Comparison of ENCODE assay signal across 19 cellular contexts in the genomic region with DNA sequence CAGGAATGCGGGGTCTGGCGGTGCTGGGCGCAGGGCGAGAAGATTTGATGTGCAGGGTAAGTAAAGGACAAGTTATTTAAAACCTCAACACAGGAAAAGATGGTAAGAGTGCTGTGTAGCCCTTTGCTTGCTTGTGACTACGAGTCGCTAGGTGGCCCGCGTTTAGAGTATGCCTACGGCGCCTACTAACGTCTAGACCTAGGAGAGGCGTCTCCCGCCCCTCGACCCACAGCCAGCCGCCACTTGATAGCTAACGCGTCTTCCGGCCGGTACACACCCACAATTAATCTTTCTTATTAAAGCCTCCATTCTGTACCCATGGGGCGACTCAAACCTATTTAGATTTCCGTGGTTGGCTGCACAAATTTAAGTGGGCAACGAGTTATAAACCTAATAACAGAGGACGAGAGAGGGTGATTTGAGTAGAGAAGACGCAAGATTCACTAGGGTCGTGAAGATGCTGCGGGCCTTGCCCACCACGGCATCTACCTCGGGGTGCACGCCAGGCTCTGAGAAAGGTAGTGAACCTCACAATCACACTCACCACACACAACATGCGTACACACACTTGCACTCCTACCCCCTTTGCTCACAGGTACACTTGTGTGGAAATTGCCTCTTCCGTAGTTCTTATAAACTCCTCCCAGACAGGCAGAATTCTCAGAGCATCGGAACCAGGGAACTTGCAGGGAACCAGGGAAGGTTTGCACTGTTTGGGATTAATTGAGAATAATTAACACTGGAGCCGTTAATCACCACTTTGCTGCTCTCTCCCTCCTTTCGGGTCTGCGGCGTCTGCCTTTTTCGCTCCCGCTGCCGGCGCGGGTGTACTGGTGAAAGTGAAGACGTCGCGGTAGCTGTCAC. TPM values are rescaled to one million over a fixed set of nuclear protein-coding genes. Genes with fewer than 3 reads are reported as not detected.
DNase-seq lines count a peak whose midpoint lies in the region; ATAC-seq, FAIRE-seq and TF ChIP-seq lines count a peak whose summit lies in the region.
"Had no signal": no experiment of that assay in that cellular context is flagged by ENCODE, and none has a peak within 500 bp of the region (broad histone marks: within the 10 kb centered on the region; RNA-seq: fewer than 3 reads in every experiment).

No MANE protein-coding gene starts in this region.

- H3K56ac ChIP-seq in H9 (ENCODE audit: insufficient read length, low read depth, low read length), result no peak overlapping the region

- H3K4me2 ChIP-seq in H9 (ENCODE audit: insufficient read depth, insufficient read length, low read length) (peak overlapping the region; percentile 97), GM12878 (ENCODE audit: control insufficient read depth, insufficient read depth) (no peak overlapping the region)
- H3K4me2 ChIP-seq: smooth muscle cell had no signal

- no CpG with 5 or more reads among the region's 44 CpGs for WGBS in H9 (ENCODE audit: extremely low coverage, insufficient read length, low lambda C conversion rate)
- WGBS in GM12878 (ENCODE audit: insufficient coverage, insufficient replicate concordance, low lambda C conversion rate, missing lambda C conversion rate), result 12% methylated on average over 44 of the region's 44 CpGs
- WGBS in psoas muscle, 3 donors, result 11 to 15% (median 13%) methylated on average over 44 of the region's 44 CpGs

- peaks cover 2% of the 10 kb centered on the region for H3K36me3 Mint-ChIP-seq in CD4-positive, alpha-beta T cell (ENCODE audit: low read depth)
- peaks cover 0 to 35% (median 34%) of the 10 kb centered on the region in 3 experiments; a peak in 4 of 7 replicates for H3K36me3 Mint-ChIP-seq in H9 (ENCODE audit: insufficient read depth in 1 of 3, low read depth in 3 of 3)
- H3K36me3 Mint-ChIP-seq: mesothelial cell of epicardium had no signal

- no TSS peak for BruUV-seq in GM12878 (replicated peaks; lab: Mats Ljungman, UMichigan)

- peaks cover 23% of the 10 kb centered on the region for H3K4me1 ChIP-seq in H9 (ENCODE audit: insufficient read depth, low read length)
- H3K4me1 ChIP-seq in GM12878 (ENCODE audit: control insufficient read depth, insufficient read depth, low read length), result no peaks in the 10 kb centered on the region
- H3K4me1 ChIP-seq in colonic mucosa, result peaks cover 3% of the 10 kb centered on the region
- H3K4me1 ChIP-seq in psoas muscle, result peaks cover 11% of the 10 kb centered on the region

- peaks cover 98% of the 10 kb centered on the region for H3K27me3 ChIP-seq in CD4-positive, alpha-beta T cell (ENCODE audit: control insufficient read depth, insufficient read depth, low read length)
- H3K27me3 ChIP-seq in H9 (ENCODE audit: insufficient read depth, low read length), result peaks cover 9% of the 10 kb centered on the region; the same call in 1 of the 2 replicates
- H3K27me3 ChIP-seq in GM12878 (replicated peaks in 1 of 2; ENCODE audit: control insufficient read depth in 2 of 2, insufficient read depth in 2 of 2, low read length in 1 of 2), result peaks cover 10 to 32% of the 10 kb centered on the region in 2 experiments
- peaks cover 96% of the 10 kb centered on the region for H3K27me3 ChIP-seq in colonic mucosa
- peaks cover 17 to 100% (median 54%) of the 10 kb centered on the region in 3 donors for H3K27me3 ChIP-seq in psoas muscle (ENCODE audit: insufficient read depth in 3 of 3, low read length in 2 of 3)

- peaks cover 18% of the 10 kb centered on the region for H3K9me3 Mint-ChIP-seq in CD4-positive, alpha-beta T cell
- no peaks in the 10 kb centered on the region; a peak in 1 of 5 replicates for H3K9me3 Mint-ChIP-seq in H9
- H3K9me3 Mint-ChIP-seq: mesothelial cell of epicardium had no signal

- H3K36me3 ChIP-seq in GM12878 (ENCODE audit: control insufficient read depth in 2 of 2, insufficient read depth in 2 of 2, low read length in 1 of 2) (no peaks in the 10 kb centered on the region), colonic mucosa (no peaks in the 10 kb centered on the region), psoas muscle (ENCODE audit: insufficient read depth in 1 of 2, low read depth in 1 of 2) (no peaks in the 10 kb centered on the region)
- H3K36me3 ChIP-seq: gastroesophageal sphincter had no signal

- H3K9ac ChIP-seq in H9 (ENCODE audit: extremely low read depth, insufficient read length, low read length) (no peak overlapping the region), GM12878 (ENCODE audit: control insufficient read depth, insufficient read depth, low read length) (no peak overlapping the region), colonic mucosa (ENCODE audit: low read depth in 2 of 2, low read length in 2 of 2) (no peak overlapping the region)

- H2BK5ac ChIP-seq in H9 (ENCODE audit: insufficient read length, low read length), result no peak overlapping the region

- no peak for DNase-seq in CD4-positive, alpha-beta T cell
- DNase-seq in H9 (no peak), GM12878 (ENCODE audit: low read depth, low spot score) (no peak), medulla oblongata (ENCODE audit: extremely low spot score) (peak; percentile 48), NCI-H748 treated with DMSO at 0.1 percent for 48 hours (lab: John Stamatoyannopoulos, UW) (no peak), colonic mucosa (no peak), psoas muscle (no peak), NCI-H345 (lab: John Stamatoyannopoulos, UW) (no peak)
- DNase-seq: AML-193; DMS153; islet precursor cell; NCI-H2081 treated with DMSO at 0.1 percent for 48 hours; RPMI8226; stimulated activated naive CD4-positive, alpha-beta T cell treated with Interleukin-2 at 50 U/mL for 16 hours had no signal

- TF ChIP-seq POLR2A in GM12878 (IDR thresholded peaks at IDR 0.05; ENCODE audit: low read depth, low read length), result no peak

- H3K27ac ChIP-seq in CD4-positive, alpha-beta T cell (ENCODE audit: low read depth, low read length), result no peak overlapping the region
- no peak overlapping the region for H3K27ac ChIP-seq in H9 (ENCODE audit: insufficient read length, low read depth, low read length)
- no peak overlapping the region for H3K27ac ChIP-seq in GM12878 (ENCODE audit: control insufficient read depth, insufficient read depth)
- no peak overlapping the region for H3K27ac ChIP-seq in colonic mucosa
- no peak overlapping the region for H3K27ac ChIP-seq in psoas muscle
- H3K27ac ChIP-seq: gastroesophageal sphincter had no signal

- no peak overlapping the region for H3K4ac ChIP-seq in H9 (ENCODE audit: low read depth, low read length)

- POLR2A ChIA-PET in CD4-positive, alpha-beta T cell (lab: Charles Lee), result no interaction called here
- POLR2A ChIA-PET in GM12878 (lab: Charles Lee), result no interaction called here

- H3K23ac ChIP-seq in H9 (ENCODE audit: insufficient read length, low read depth, low read length), result no peak overlapping the region

- no peak for ATAC-seq in CD4-positive, alpha-beta T cell (ENCODE audit: poor library complexity)
- ATAC-seq in GM12878, result no peak
- no peak for ATAC-seq in psoas muscle
- ATAC-seq: gastroesophageal sphincter, HCT116 had no signal

- H3K79me2 ChIP-seq in H9 (ENCODE audit: insufficient read depth, low read length) (peaks cover 4% of the 10 kb centered on the region; the same call in 1 of the 2 replicates), GM12878 (ENCODE audit: control insufficient read depth, insufficient read depth, low read length) (no peaks in the 10 kb centered on the region)

- H3T11ph ChIP-seq in H9 (ENCODE audit: low read length), result no peak overlapping the region

- no peak overlapping the region for H3K27ac Mint-ChIP-seq in CD4-positive, alpha-beta T cell
- peak overlapping the region in 2 of 3 experiments; percentile 32 to 34; a peak in 1 of 7 replicates for H3K27ac Mint-ChIP-seq in H9
- H3K27ac Mint-ChIP-seq: mesothelial cell of epicardium had no signal

- H4K20me1 ChIP-seq in H9 (ENCODE audit: control insufficient read depth, insufficient read depth, insufficient read length), result no peaks in the 10 kb centered on the region
- no peaks in the 10 kb centered on the region; the same call in 1 of the 2 replicates for H4K20me1 ChIP-seq in GM12878 (ENCODE audit: control insufficient read depth, insufficient read depth)

- no peak overlapping the region for H2BK12ac ChIP-seq in H9 (ENCODE audit: insufficient read length, low read depth, low read length)

- peaks cover 26% of the 10 kb centered on the region for H3K4me1 Mint-ChIP-seq in CD4-positive, alpha-beta T cell (ENCODE audit: low read depth)
- H3K4me1 Mint-ChIP-seq in H9, result peaks cover 79 to 89% of the 10 kb centered on the region in 2 experiments

- no peak for TF ChIP-seq RAD21 in GM12878 (IDR thresholded peaks at IDR 0.05; ENCODE audit: insufficient read depth, low read depth, low read length)

- H3K4me3 Mint-ChIP-seq in CD4-positive, alpha-beta T cell, result peak overlapping the region; percentile 45
- peak overlapping the region in 1 of 2 experiments; percentile 63; a peak in 4 of 5 replicates for H3K4me3 Mint-ChIP-seq in H9
- H3K4me3 Mint-ChIP-seq: mesothelial cell of epicardium had no signal

- H3K18ac ChIP-seq in H9 (ENCODE audit: insufficient read length, low read depth, low read length), result no peak overlapping the region

- no peak overlapping the region for H2BK15ac ChIP-seq in H9 (ENCODE audit: low read depth, low read length)

- H3K9me3 ChIP-seq in CD4-positive, alpha-beta T cell (ENCODE audit: control insufficient read depth, low read length), result peaks cover 32% of the 10 kb centered on the region
- H3K9me3 ChIP-seq in H9 (ENCODE audit: control insufficient read depth, low read depth, low read length), result no peaks in the 10 kb centered on the region
- H3K9me3 ChIP-seq in GM12878 (replicated peaks; ENCODE audit: control insufficient read depth, insufficient read depth, low read length), result no peaks in the 10 kb centered on the region; the same call in 2 of the 3 replicates
- H3K9me3 ChIP-seq in colonic mucosa, result no peaks in the 10 kb centered on the region
- no peaks in the 10 kb centered on the region for H3K9me3 ChIP-seq in psoas muscle

- no peak for FAIRE-seq in GM12878 (lab: Jason Lieb, UNC)

- H3K27me3 Mint-ChIP-seq in CD4-positive, alpha-beta T cell, result peaks cover 100% of the 10 kb centered on the region
- peaks cover 2% of the 10 kb centered on the region for H3K27me3 Mint-ChIP-seq in H9 (ENCODE audit: low read depth)

- RAD21 ChIA-PET in GM12878 (lab: Charles Lee; ENCODE audit: unreplicated experiment), result no interaction called here

- no peaks in the 10 kb centered on the region for H3K79me1 ChIP-seq in H9 (ENCODE audit: insufficient read depth, low read depth, low read length, poor library complexity, severe bottlenecking)

- no peak for TF ChIP-seq EP300 in GM12878 (IDR thresholded peaks at IDR 0.05; ENCODE audit: borderline replicate concordance in 1 of 2, control insufficient read depth in 1 of 2, low read depth in 2 of 2, low read length in 2 of 2)

- H2BK20ac ChIP-seq in H9 (ENCODE audit: low read depth, low read length, poor library complexity, severe bottlenecking), result no peak overlapping the region

- H3K23me2 ChIP-seq in H9 (ENCODE audit: insufficient read length, low read depth, low read length, poor library complexity, severe bottlenecking), result peaks cover 32% of the 10 kb centered on the region

- intact Hi-C loops in CD4-positive, alpha-beta T cell (cut with DNase I, micrococcal nuclease), result no loop called here
- intact Hi-C loops in GM12878 (cut with micrococcal nuclease; ENCODE audit: unreplicated experiment), result no loop called here
- intact Hi-C loops in colonic mucosa (cut with DNase I), result no loop called here
- intact Hi-C loops in psoas muscle (cut with DNase I), result no loop called here

- H4K5ac ChIP-seq in H9 (ENCODE audit: insufficient read length, low read depth, low read length), result no peak overlapping the region

- CTCF ChIA-PET in CD4-positive, alpha-beta T cell (lab: Charles Lee), result no interaction called here
- CTCF ChIA-PET in GM12878 (lab: Yijun Ruan, JAX), result interaction anchor here (0.9 kb wide), 1 partner anchor 15 kb away, joined by 3 read pairs; no protein-coding TSS in a partner anchor

- no peak overlapping the region for H4K91ac ChIP-seq in H9 (ENCODE audit: insufficient read length, low read depth, low read length)

- H3K14ac ChIP-seq in H9 (ENCODE audit: insufficient read depth, low read length), result no peak overlapping the region

- H2BK120ac ChIP-seq in H9 (ENCODE audit: low read depth, low read length, poor library complexity, severe bottlenecking), result no peak overlapping the region

- H2AFZ ChIP-seq in H9 (ENCODE audit: low read length), result no peak overlapping the region
- H2AFZ ChIP-seq in GM12878 (ENCODE audit: control insufficient read depth, low read depth, low read length), result no peak overlapping the region

- H3K4me3 ChIP-seq in GM12878 (no peak overlapping the region), colonic mucosa (no peak overlapping the region), psoas muscle (no peak overlapping the region)
- H3K4me3 ChIP-seq: gastroesophageal sphincter, smooth muscle cell had no signal

- no peak overlapping the region for H2AK5ac ChIP-seq in H9 (ENCODE audit: insufficient read length, low read length)

- TF ChIP-seq CTCF in CD4-positive, alpha-beta T cell (IDR thresholded peaks at IDR 0.05), result no peak
- TF ChIP-seq CTCF in H9 (conservative IDR thresholded peaks at IDR 0.05) (no peak), GM12878 (IDR thresholded peaks at IDR 0.05 in 2 of 3, conservative IDR thresholded peaks at IDR 0.05 in 1 of 3; ENCODE audit: control insufficient read depth in 2 of 3, extremely low read depth in 1 of 3, insufficient read depth in 1 of 3, low read depth in 3 of 3, low read length in 3 of 3) (no peak), colonic mucosa (IDR thresholded peaks at IDR 0.05) (no peak), psoas muscle (IDR thresholded peaks at IDR 0.05) (no peak)

- no peak overlapping the region for H4K8ac ChIP-seq in H9 (replicated peaks; ENCODE audit: insufficient read length, low read depth, low read length)

- SMC1A ChIA-PET in GM12878 (lab: Charles Lee; ENCODE audit: uncharacterized antibody, unreplicated experiment), result no interaction called here

- in situ Hi-C loops in GM12878 (cut with MboI), result no loop called here

RNA-seq across cellular contexts. Expression of gene SOX2, which starts 12.1 kb away (rescaled TPM):
- total RNA-seq in CD4-positive, alpha-beta T cell, result not detected
- 307 and 316 TPM in 2 replicates for total RNA-seq in H9 (2021)
- total RNA-seq in GM12878 (2013; cell fraction: nucleolus; rRNA removed), result 0.37 TPM in 1 of 2 replicates, not detected in the other
- total RNA-seq in GM12878 (2014; rRNA removed), result not detected in 2 replicates
- not detected in 2 replicates for total RNA-seq in GM12878 (2014; rRNA removed; fragmentation: Illumina TruSeq; extraction: Trizol)
- total RNA-seq in GM12878 (2021), result 0.08 and 0.13 TPM in 2 replicates
- not detected for polyA plus RNA-seq in GM12878 (2011; ENCODE audit: low read depth)
- polyA plus RNA-seq in GM12878 (2011; rRNA removed), result 0.06 TPM in 1 of 2 replicates, not detected in the other
- polyA plus RNA-seq in GM12878 (2011; cell fraction: cytosol; rRNA removed), result 0.05 TPM in 1 of 2 replicates, not detected in the other
- polyA plus RNA-seq in GM12878 (2011; cell fraction: nucleus; rRNA removed), result 0.04 and 0.10 TPM in 2 replicates
- not detected in 2 replicates for polyA plus RNA-seq in GM12878 (2012)
- polyA plus RNA-seq in GM12878 (2014; fragmentation: Illumina TruSeq; extraction: Trizol), result not detected in 2 replicates
- polyA plus RNA-seq in GM12878 (2014; fragmentation: Nextera tagmentation; extraction: Ambion mirVana), result not detected
- 0.10 TPM in 1 of 2 replicates, not detected in the other for polyA plus RNA-seq in GM12878 (2014; rRNA removed)
- under 1 TPM; 0.06 to 0.07 TPM for polyA plus RNA-seq in GM12878 (2016; fragmentation: Nextera tagmentation; extraction: Ambion mirVana)
- polyA minus RNA-seq in GM12878 (2011; rRNA and poly(A)+ RNA removed), result not detected in 2 replicates
- polyA minus RNA-seq in GM12878 (2011; cell fraction: cytosol; rRNA and poly(A)+ RNA removed), result not detected in 2 replicates
- polyA minus RNA-seq in GM12878 (2011; cell fraction: nucleus; rRNA and poly(A)+ RNA removed), result not detected in 2 replicates
- under 1 TPM; 0.25 to 0.35 TPM for total RNA-seq in colonic mucosa
- not detected for total RNA-seq in psoas muscle
- under 1 TPM; 0.03 to 0.09 (median 0.05) TPM for polyA plus RNA-seq in psoas muscle
- total RNA-seq: mesothelial cell of epicardium, omental fat pad, smooth muscle cell had no signal
- polyA plus RNA-seq: smooth muscle cell had no signal

Comparison
In these comparisons a context has a peak if more than half of its experiments do, and no peak if none do; other contexts are left out.
1. RNA of gene SOX2, which starts 12.1 kb away (total RNA-seq): 307 to 316 TPM in H9; 0.25 to 0.35 TPM in colonic mucosa, not detected in psoas muscle, not detected in CD4-positive, alpha-beta T cell and 0.08 to 0.37 TPM in GM12878; every median in the first group is over 100 times any median in the second.